Comparison of ENCODE assay signal across 9 cellular contexts in the genomic region with DNA sequence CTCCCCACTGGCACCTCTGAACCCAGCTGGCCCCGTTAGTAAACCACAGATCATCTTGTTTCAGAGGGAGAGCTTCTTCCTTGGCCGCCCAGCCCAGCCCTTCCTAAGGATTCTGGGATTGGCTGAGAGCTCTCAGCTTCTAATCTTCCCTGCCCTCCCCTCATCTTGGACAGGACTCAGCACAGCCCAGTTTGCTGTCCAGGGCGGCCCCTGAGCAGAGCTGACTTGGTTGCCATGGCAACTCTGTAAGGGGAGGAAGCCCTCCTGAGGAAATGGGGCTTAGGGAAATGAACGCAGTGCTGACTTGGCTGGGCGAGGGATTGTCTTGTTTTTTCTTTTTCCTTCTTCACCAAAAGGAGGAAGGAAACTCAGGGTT. TPM values are rescaled to one million over a fixed set of nuclear protein-coding genes. Genes with fewer than 3 reads are reported as not detected.
DNase-seq lines count a peak whose midpoint lies in the region; ATAC-seq, FAIRE-seq and TF ChIP-seq lines count a peak whose summit lies in the region.
"Had no signal": no experiment of that assay in that cellular context is flagged by ENCODE, and none has a peak within 500 bp of the region (broad histone marks: within the 10 kb centered on the region; RNA-seq: fewer than 3 reads in every experiment).

No MANE protein-coding gene starts in this region.

- CTCF ChIA-PET in activated CD8-positive, alpha-beta memory T cell treated with anti-CD3 and anti-CD28 coated beads, Interleukin-2, amount 10 ng/mL, durations not matched to agents 7 days and 5 days (lab: Charles Lee) = interaction anchor here (1.0 to 5.4 kb wide), 7 partner anchors 23 to 130 kb away, joined by 3 to 54 read pairs (median 11); a partner anchor contains a TSS
- CTCF ChIA-PET in HepG2 (lab: Yijun Ruan, JAX; ENCODE audit: low intra/inter-chr PET ratio, low total read pairs) = no interaction called here

- no peaks in the 10 kb centered on the region for H3K9me3 ChIP-seq in HepG2 (ENCODE audit: low read length)
- H3K9me3 ChIP-seq: thoracic aorta had no signal

- H3K4me1 ChIP-seq in HepG2 (ENCODE audit: insufficient read depth, low read length) = peaks cover 30% of the 10 kb centered on the region

- no TSS peak for BruUV-seq in HepG2 (replicated peaks; lab: Mats Ljungman, UMichigan)

- peaks cover 11% of the 10 kb centered on the region for H3K36me3 Mint-ChIP-seq in activated CD8-positive, alpha-beta memory T cell treated with anti-CD3 and anti-CD28 coated beads, Interleukin-2, amount 10 ng/mL, durations not matched to agents 7 days and 5 days

- no peaks in the 10 kb centered on the region for H3K36me3 ChIP-seq in HepG2 (replicated peaks in 1 of 2; ENCODE audit: control insufficient read depth in 1 of 2, insufficient read depth in 2 of 2, low read length in 2 of 2)
- H3K36me3 ChIP-seq: thoracic aorta had no signal

- TF ChIP-seq CTCF in astrocyte of the cerebellum (IDR thresholded peaks at IDR 0.05; ENCODE audit: low read depth, low read length, missing control alignments) (no peak), HepG2 (CRISPR knock-in tag; IDR thresholded peaks at IDR 0.05) (no peak)

- no peaks in the 10 kb centered on the region for H3K79me2 ChIP-seq in HepG2 (ENCODE audit: insufficient read depth, low read length)

- no peaks in the 10 kb centered on the region for H3K9me3 Mint-ChIP-seq in activated CD8-positive, alpha-beta memory T cell treated with anti-CD3 and anti-CD28 coated beads, Interleukin-2, amount 10 ng/mL, durations not matched to agents 7 days and 5 days (ENCODE audit: low read depth)

- no peak overlapping the region for H3K27ac ChIP-seq in HepG2 (ENCODE audit: extremely low read length, insufficient read depth, low read length)

- H3K27me3 ChIP-seq in HepG2 (ENCODE audit: control insufficient read depth in 1 of 2, insufficient read depth in 2 of 2, low read length in 2 of 2) = no peaks in the 10 kb centered on the region

- H3K4me3 ChIP-seq in astrocyte of the cerebellum (ENCODE audit: low read depth, low read length) = no peak overlapping the region
- no peak overlapping the region for H3K4me3 ChIP-seq in HepG2 (replicated peaks in 1 of 3; ENCODE audit: insufficient read depth in 1 of 3, low read depth in 2 of 3, low read length in 3 of 3)
- H3K4me3 ChIP-seq: thoracic aorta had no signal

- no peak overlapping the region for H3K9ac ChIP-seq in HepG2 (ENCODE audit: insufficient read depth, low read depth, low read length)

- H3K4me2 ChIP-seq in HepG2 (ENCODE audit: low read depth, low read length) = no peak overlapping the region

- no peaks in the 10 kb centered on the region for H4K20me1 ChIP-seq in HepG2 (ENCODE audit: insufficient read depth, low read length)

- no peak for DNase-seq in activated CD8-positive, alpha-beta memory T cell treated with anti-CD3 and anti-CD28 coated beads, Interleukin-2, amount 10 ng/mL, durations not matched to agents 7 days and 5 days
- no peak for DNase-seq in activated CD8-positive, alpha-beta memory T cell treated with anti-CD3 and anti-CD28 coated beads, Interleukin-2, amount 50 U/mL, for 48 hours
- DNase-seq in astrocyte of the cerebellum (ENCODE audit: low read depth) (peak; percentile 35), HepG2 (ENCODE audit: low spot score) (no peak), urothelium cell line (ENCODE audit: low spot score) (peak; percentile 39), NCI-H1694 (lab: John Stamatoyannopoulos, UW) (no peak)

- no peak for TF ChIP-seq EP300 in HepG2 (IDR thresholded peaks at IDR 0.05; ENCODE audit: low read depth in 2 of 2, low read length in 2 of 2)
- no peak for TF ChIP-seq EP300 in HepG2 (CRISPR knock-in tag; IDR thresholded peaks at IDR 0.05; ENCODE audit: borderline replicate concordance)

- POLR2A ChIA-PET in HepG2 (lab: Yijun Ruan, JAX) = no interaction called here

- peak overlapping the region; percentile 73 for H3K27ac Mint-ChIP-seq in activated CD8-positive, alpha-beta memory T cell treated with anti-CD3 and anti-CD28 coated beads, Interleukin-2, amount 10 ng/mL, durations not matched to agents 7 days and 5 days

- H3K27me3 Mint-ChIP-seq in activated CD8-positive, alpha-beta memory T cell treated with anti-CD3 and anti-CD28 coated beads, Interleukin-2, amount 10 ng/mL, durations not matched to agents 7 days and 5 days = no peaks in the 10 kb centered on the region

- ATAC-seq in activated CD8-positive, alpha-beta memory T cell treated with anti-CD3 and anti-CD28 coated beads, Interleukin-2, amount 10 ng/mL, durations not matched to agents 7 days and 5 days = peak; percentile 29
- ATAC-seq in HepG2 = no peak
- ATAC-seq in GM18907 (IDR thresholded peaks at IDR 0.05; ENCODE audit: unreplicated experiment) = no peak
- ATAC-seq in HG02970 (IDR thresholded peaks at IDR 0.05; ENCODE audit: low FRiP score, unreplicated experiment) = no peak

- intact Hi-C loops in HepG2 (cut with micrococcal nuclease; ENCODE audit: unreplicated experiment) = no loop called here

- TF ChIP-seq POLR2A in HepG2 (IDR thresholded peaks at IDR 0.05; ENCODE audit: insufficient read depth in 1 of 2, low read depth in 2 of 2, low read length in 2 of 2) = no peak

- no peak overlapping the region for H2AFZ ChIP-seq in HepG2 (ENCODE audit: low read length)

- peaks cover 64% of the 10 kb centered on the region for H3K4me1 Mint-ChIP-seq in activated CD8-positive, alpha-beta memory T cell treated with anti-CD3 and anti-CD28 coated beads, Interleukin-2, amount 10 ng/mL, durations not matched to agents 7 days and 5 days

- no peak overlapping the region for H3K4me3 Mint-ChIP-seq in activated CD8-positive, alpha-beta memory T cell treated with anti-CD3 and anti-CD28 coated beads, Interleukin-2, amount 10 ng/mL, durations not matched to agents 7 days and 5 days

- in situ Hi-C loops in astrocyte of the cerebellum (cut with HindIII; ENCODE audit: low sequenced_read_pairs) = no loop called here
- in situ Hi-C loops in HepG2 (cut with HindIII; ENCODE audit: extremely low pct_ligation_motif_present, low pct_unique_long_range_greater_than_20kb) = loop anchor here (5.0 kb wide), 1 partner anchor 90 kb away; no protein-coding TSS in a partner anchor

- TF ChIP-seq RAD21 in HepG2 (CRISPR knock-in tag; IDR thresholded peaks at IDR 0.05) = no peak

- FAIRE-seq in HepG2 (lab: Jason Lieb, UNC) (no peak), urothelium cell line (lab: Jason Lieb, UNC) (no peak)

- 75% methylated on average over 3 of the region's 5 CpGs for WGBS in HepG2 (ENCODE audit: low lambda C conversion rate)

RNA-seq across cellular contexts. Expression of a gene that starts 4.6 kb away (rescaled TPM):
- total RNA-seq in activated CD8-positive, alpha-beta memory T cell treated with anti-CD3 and anti-CD28 coated beads, Interleukin-2, amount 10 ng/mL, durations not matched to agents 7 days and 5 days = 10 to 100 TPM; 17.0 to 22.6 TPM
- total RNA-seq in HepG2 (2016; rRNA removed; fragmentation: Illumina TruSeq; extraction: Trizol) = 0.45 and 0.77 TPM in 2 replicates
- not detected in 2 replicates for total RNA-seq in HepG2 (2016; cell fraction: cytosol; rRNA removed; fragmentation: Illumina TruSeq; extraction: Trizol; ENCODE audit: low read depth)
- 0.54 and 0.76 TPM in 2 replicates for total RNA-seq in HepG2 (2016; cell fraction: insoluble cytoplasmic fraction; rRNA removed; fragmentation: Illumina TruSeq; extraction: Trizol)
- 0.15 and 0.45 TPM in 2 replicates for total RNA-seq in HepG2 (2016; cell fraction: membrane; rRNA removed; fragmentation: Illumina TruSeq; extraction: Trizol)
- 0.78 and 0.91 TPM in 2 replicates for total RNA-seq in HepG2 (2016; cell fraction: nucleus; rRNA removed; fragmentation: Illumina TruSeq; extraction: Trizol)
- 2.8 and 4.9 TPM in 2 replicates for polyA plus RNA-seq in HepG2 (2011; rRNA removed)
- polyA plus RNA-seq in HepG2 (2011; cell fraction: cytosol; rRNA removed) = 1.8 and 3.0 TPM in 2 replicates
- 5.6 and 9.1 TPM in 2 replicates for polyA plus RNA-seq in HepG2 (2011; cell fraction: nucleus; rRNA removed)
- polyA plus RNA-seq in HepG2 (2012) = 3.2 and 7.5 TPM in 2 replicates
- 0.06 and 0.10 TPM in 2 replicates for polyA plus RNA-seq in HepG2 (2016; cell fraction: cytosol; fragmentation: Illumina TruSeq; extraction: Trizol; ENCODE audit: low read depth)
- polyA plus RNA-seq in HepG2 (2016; cell fraction: insoluble cytoplasmic fraction; fragmentation: Illumina TruSeq; extraction: Trizol; ENCODE audit: low read depth) = 0.57 and 0.62 TPM in 2 replicates
- polyA plus RNA-seq in HepG2 (2016; cell fraction: membrane; fragmentation: Illumina TruSeq; extraction: Trizol; ENCODE audit: low read depth) = 0.11 and 0.16 TPM in 2 replicates
- 0.96 and 1.2 TPM in 2 replicates for polyA plus RNA-seq in HepG2 (2016; cell fraction: nucleus; fragmentation: Illumina TruSeq; extraction: Trizol; ENCODE audit: insufficient read depth, low read depth)
- polyA minus RNA-seq in HepG2 (2011; rRNA and poly(A)+ RNA removed; ENCODE audit: low replicate concordance) = 1.5 TPM in 1 of 2 replicates, not detected in the other
- polyA minus RNA-seq in HepG2 (2011; cell fraction: cytosol; rRNA and poly(A)+ RNA removed) = 0.70 and 1.5 TPM in 2 replicates
- polyA minus RNA-seq in HepG2 (2011; cell fraction: nucleus; rRNA and poly(A)+ RNA removed) = 0.90 and 2.7 TPM in 2 replicates

RNA-seq across cellular contexts. Expression of a gene that starts 36.5 kb away (rescaled TPM):
- total RNA-seq in activated CD8-positive, alpha-beta memory T cell treated with anti-CD3 and anti-CD28 coated beads, Interleukin-2, amount 10 ng/mL, durations not matched to agents 7 days and 5 days = 100 to 1,000 TPM; 134 to 160 TPM
- 5.4 and 6.3 TPM in 2 replicates for total RNA-seq in HepG2 (2016; rRNA removed; fragmentation: Illumina TruSeq; extraction: Trizol)
- total RNA-seq in HepG2 (2016; cell fraction: cytosol; rRNA removed; fragmentation: Illumina TruSeq; extraction: Trizol; ENCODE audit: low read depth) = 0.71 and 1.1 TPM in 2 replicates
- total RNA-seq in HepG2 (2016; cell fraction: insoluble cytoplasmic fraction; rRNA removed; fragmentation: Illumina TruSeq; extraction: Trizol) = 5.4 and 5.5 TPM in 2 replicates
- total RNA-seq in HepG2 (2016; cell fraction: membrane; rRNA removed; fragmentation: Illumina TruSeq; extraction: Trizol) = 2.0 and 3.8 TPM in 2 replicates
- total RNA-seq in HepG2 (2016; cell fraction: nucleus; rRNA removed; fragmentation: Illumina TruSeq; extraction: Trizol) = 2.5 and 4.5 TPM in 2 replicates
- 3.8 and 5.8 TPM in 2 replicates for polyA plus RNA-seq in HepG2 (2011; rRNA removed)
- 4.1 and 4.6 TPM in 2 replicates for polyA plus RNA-seq in HepG2 (2011; cell fraction: cytosol; rRNA removed)
- 4.0 and 5.0 TPM in 2 replicates for polyA plus RNA-seq in HepG2 (2011; cell fraction: nucleus; rRNA removed)
- polyA plus RNA-seq in HepG2 (2012) = 4.2 and 4.9 TPM in 2 replicates
- 0.36 and 0.58 TPM in 2 replicates for polyA plus RNA-seq in HepG2 (2016; cell fraction: cytosol; fragmentation: Illumina TruSeq; extraction: Trizol; ENCODE audit: low read depth)
- polyA plus RNA-seq in HepG2 (2016; cell fraction: insoluble cytoplasmic fraction; fragmentation: Illumina TruSeq; extraction: Trizol; ENCODE audit: low read depth) = 3.5 TPM in 2 replicates
- 1.4 and 1.9 TPM in 2 replicates for polyA plus RNA-seq in HepG2 (2016; cell fraction: membrane; fragmentation: Illumina TruSeq; extraction: Trizol; ENCODE audit: low read depth)
- 3.5 and 4.8 TPM in 2 replicates for polyA plus RNA-seq in HepG2 (2016; cell fraction: nucleus; fragmentation: Illumina TruSeq; extraction: Trizol; ENCODE audit: insufficient read depth, low read depth)
- polyA minus RNA-seq in HepG2 (2011; rRNA and poly(A)+ RNA removed; ENCODE audit: low replicate concordance) = 1.1 and 6.2 TPM in 2 replicates
- 2.2 and 2.3 TPM in 2 replicates for polyA minus RNA-seq in HepG2 (2011; cell fraction: cytosol; rRNA and poly(A)+ RNA removed)
- 2.4 and 7.7 TPM in 2 replicates for polyA minus RNA-seq in HepG2 (2011; cell fraction: nucleus; rRNA and poly(A)+ RNA removed)

RNA-seq across cellular contexts. Expression of a gene that starts 42.3 kb away (rescaled TPM):
- 10 to 100 TPM; 82.6 to 86.4 TPM for total RNA-seq in activated CD8-positive, alpha-beta memory T cell treated with anti-CD3 and anti-CD28 coated beads, Interleukin-2, amount 10 ng/mL, durations not matched to agents 7 days and 5 days
- 28.7 and 34.3 TPM in 2 replicates for total RNA-seq in HepG2 (2016; rRNA removed; fragmentation: Illumina TruSeq; extraction: Trizol)
- 2.5 and 3.6 TPM in 2 replicates for total RNA-seq in HepG2 (2016; cell fraction: cytosol; rRNA removed; fragmentation: Illumina TruSeq; extraction: Trizol; ENCODE audit: low read depth)
- total RNA-seq in HepG2 (2016; cell fraction: insoluble cytoplasmic fraction; rRNA removed; fragmentation: Illumina TruSeq; extraction: Trizol) = 27.0 and 29.3 TPM in 2 replicates
- 8.2 and 9.0 TPM in 2 replicates for total RNA-seq in HepG2 (2016; cell fraction: membrane; rRNA removed; fragmentation: Illumina TruSeq; extraction: Trizol)
- 16.8 and 21.4 TPM in 2 replicates for total RNA-seq in HepG2 (2016; cell fraction: nucleus; rRNA removed; fragmentation: Illumina TruSeq; extraction: Trizol)
- polyA plus RNA-seq in HepG2 (2011; rRNA removed) = 51.2 and 94.4 TPM in 2 replicates
- 53.4 and 72.6 TPM in 2 replicates for polyA plus RNA-seq in HepG2 (2011; cell fraction: cytosol; rRNA removed)
- 195 and 245 TPM in 2 replicates for polyA plus RNA-seq in HepG2 (2011; cell fraction: nucleus; rRNA removed)
- 58.3 and 88.7 TPM in 2 replicates for polyA plus RNA-seq in HepG2 (2012)
- 1.8 TPM in 2 replicates for polyA plus RNA-seq in HepG2 (2016; cell fraction: cytosol; fragmentation: Illumina TruSeq; extraction: Trizol; ENCODE audit: low read depth)
- 20.2 and 26.3 TPM in 2 replicates for polyA plus RNA-seq in HepG2 (2016; cell fraction: insoluble cytoplasmic fraction; fragmentation: Illumina TruSeq; extraction: Trizol; ENCODE audit: low read depth)
- 4.4 and 5.1 TPM in 2 replicates for polyA plus RNA-seq in HepG2 (2016; cell fraction: membrane; fragmentation: Illumina TruSeq; extraction: Trizol; ENCODE audit: low read depth)
- 31.6 and 34.2 TPM in 2 replicates for polyA plus RNA-seq in HepG2 (2016; cell fraction: nucleus; fragmentation: Illumina TruSeq; extraction: Trizol; ENCODE audit: insufficient read depth, low read depth)
- 34.5 and 120 TPM in 2 replicates for polyA minus RNA-seq in HepG2 (2011; rRNA and poly(A)+ RNA removed; ENCODE audit: low replicate concordance)
- 39.4 and 67.2 TPM in 2 replicates for polyA minus RNA-seq in HepG2 (2011; cell fraction: cytosol; rRNA and poly(A)+ RNA removed)
- polyA minus RNA-seq in HepG2 (2011; cell fraction: nucleus; rRNA and poly(A)+ RNA removed) = 44.7 and 77.3 TPM in 2 replicates

RNA-seq across cellular contexts. Expression of a gene that starts 55.9 kb away (rescaled TPM):
- 10 to 100 TPM; 55.6 to 61.6 TPM for total RNA-seq in activated CD8-positive, alpha-beta memory T cell treated with anti-CD3 and anti-CD28 coated beads, Interleukin-2, amount 10 ng/mL, durations not matched to agents 7 days and 5 days
- total RNA-seq in HepG2 (2016; rRNA removed; fragmentation: Illumina TruSeq; extraction: Trizol) = 11.2 and 20.3 TPM in 2 replicates
- 2.3 and 2.8 TPM in 2 replicates for total RNA-seq in HepG2 (2016; cell fraction: cytosol; rRNA removed; fragmentation: Illumina TruSeq; extraction: Trizol; ENCODE audit: low read depth)
- 10.1 and 20.9 TPM in 2 replicates for total RNA-seq in HepG2 (2016; cell fraction: insoluble cytoplasmic fraction; rRNA removed; fragmentation: Illumina TruSeq; extraction: Trizol)
- total RNA-seq in HepG2 (2016; cell fraction: membrane; rRNA removed; fragmentation: Illumina TruSeq; extraction: Trizol) = 3.2 and 3.4 TPM in 2 replicates
- total RNA-seq in HepG2 (2016; cell fraction: nucleus; rRNA removed; fragmentation: Illumina TruSeq; extraction: Trizol) = 19.4 and 20.3 TPM in 2 replicates
- polyA plus RNA-seq in HepG2 (2011; rRNA removed) = 75.0 and 124 TPM in 2 replicates
- 57.2 and 84.6 TPM in 2 replicates for polyA plus RNA-seq in HepG2 (2011; cell fraction: cytosol; rRNA removed)
- polyA plus RNA-seq in HepG2 (2011; cell fraction: nucleus; rRNA removed) = 110 and 144 TPM in 2 replicates
- polyA plus RNA-seq in HepG2 (2012) = 126 and 159 TPM in 2 replicates
- 2.5 and 2.9 TPM in 2 replicates for polyA plus RNA-seq in HepG2 (2016; cell fraction: cytosol; fragmentation: Illumina TruSeq; extraction: Trizol; ENCODE audit: low read depth)
- 12.0 and 13.0 TPM in 2 replicates for polyA plus RNA-seq in HepG2 (2016; cell fraction: insoluble cytoplasmic fraction; fragmentation: Illumina TruSeq; extraction: Trizol; ENCODE audit: low read depth)
- 3.3 and 3.8 TPM in 2 replicates for polyA plus RNA-seq in HepG2 (2016; cell fraction: membrane; fragmentation: Illumina TruSeq; extraction: Trizol; ENCODE audit: low read depth)
- polyA plus RNA-seq in HepG2 (2016; cell fraction: nucleus; fragmentation: Illumina TruSeq; extraction: Trizol; ENCODE audit: insufficient read depth, low read depth) = 37.3 and 42.3 TPM in 2 replicates
- polyA minus RNA-seq in HepG2 (2011; rRNA and poly(A)+ RNA removed; ENCODE audit: low replicate concordance) = 2.0 and 61.9 TPM in 2 replicates
- polyA minus RNA-seq in HepG2 (2011; cell fraction: cytosol; rRNA and poly(A)+ RNA removed) = 61.5 and 88.3 TPM in 2 replicates
- polyA minus RNA-seq in HepG2 (2011; cell fraction: nucleus; rRNA and poly(A)+ RNA removed) = 34.2 and 54.7 TPM in 2 replicates

Comparison
In these comparisons a context has a peak if more than half of its experiments do, and no peak if none do; other contexts are left out.
1. DNase-seq: peak in astrocyte of the cerebellum (single experiment) and urothelium cell line (single experiment); none in activated CD8-positive, alpha-beta memory T cell treated with anti-CD3 and anti-CD28 coated beads, Interleukin-2, amount 10 ng/mL, durations not matched to agents 7 days and 5 days (single experiment), activated CD8-positive, alpha-beta memory T cell treated with anti-CD3 and anti-CD28 coated beads, Interleukin-2, amount 50 U/mL, for 48 hours (single experiment), HepG2 (single experiment) and NCI-H1694 (single experiment).
2. RNA of a gene that starts 4.6 kb away (total RNA-seq): 17.0 to 22.6 TPM in activated CD8-positive, alpha-beta memory T cell treated with anti-CD3 and anti-CD28 coated beads, Interleukin-2, amount 10 ng/mL, durations not matched to agents 7 days and 5 days; 0.15 to 0.91 TPM in HepG2; every median in the first group is over 4 times any median in the second.
3. RNA of a gene that starts 36.5 kb away (total RNA-seq): 134 to 160 TPM in activated CD8-positive, alpha-beta memory T cell treated with anti-CD3 and anti-CD28 coated beads, Interleukin-2, amount 10 ng/mL, durations not matched to agents 7 days and 5 days; 0.71 to 6.3 TPM in HepG2; every median in the first group is over 10 times any median in the second.